7 cellular contexts compared by ENCODE assay signal in genomic region chr11:123742334-123742733, GRCh38. TPM values are rescaled to one million over a fixed set of nuclear protein-coding genes. Genes with fewer than 3 reads are reported as not detected.
DNase-seq lines count a peak whose midpoint lies in the region; ATAC-seq and TF ChIP-seq lines count a peak whose summit lies in the region.

No MANE protein-coding gene starts in this region.

- H3K27ac Mint-ChIP-seq in WTC11, result peak overlapping the region; percentile 95
- H3K27ac Mint-ChIP-seq in stimulated activated naive B cell treated with anti-CD40 and anti-IgM and Interleukin-4, amounts not matched to agents 10 μg/mL and 1 μg/mL and 100 μg/mL, for 72 hours, result peak overlapping the region; percentile 28

- peaks cover 28% of the 10 kb centered on the region for H3K36me3 ChIP-seq in HUES48 (ENCODE audit: control insufficient read depth, insufficient read depth, low read length)

- H3K27me3 ChIP-seq in HUES48 (ENCODE audit: control insufficient read depth, insufficient read depth, low read length), result no peaks in the 10 kb centered on the region

- H3K4me1 ChIP-seq in HUES48 (ENCODE audit: control insufficient read depth, insufficient read depth, low read length), result peaks cover 47% of the 10 kb centered on the region

- peaks cover 58% of the 10 kb centered on the region for H3K4me1 Mint-ChIP-seq in WTC11
- peaks cover 17 to 34% of the 10 kb centered on the region in 2 donors for H3K4me1 Mint-ChIP-seq in stimulated activated naive B cell treated with anti-CD40 and anti-IgM and Interleukin-4, amounts not matched to agents 10 μg/mL and 1 μg/mL and 100 μg/mL, for 72 hours

- DNase-seq in WTC11 (ENCODE audit: low spot score) (no peak), iPS DF 4.7 (ENCODE audit: extremely low read depth, low spot score) (peak; percentile 60), Kasumi-1 (lab: John Stamatoyannopoulos, UW) (no peak), UCSD-AML1 (lab: John Stamatoyannopoulos, UW; ENCODE audit: unreplicated experiment) (no peak)
- no peak for DNase-seq in stimulated activated naive B cell treated with anti-CD40 and anti-IgM and Interleukin-4, amounts not matched to agents 10 μg/mL and 1 μg/mL and 100 μg/mL, for 72 hours

- H3K27ac ChIP-seq in HUES48 (ENCODE audit: low read depth, low read length), result peak overlapping the region; percentile 98

- peak overlapping the region; percentile 79 for H3K9ac ChIP-seq in HUES48 (ENCODE audit: low read depth, low read length)

- peaks cover 33% of the 10 kb centered on the region for H3K36me3 Mint-ChIP-seq in WTC11
- H3K36me3 Mint-ChIP-seq in stimulated activated naive B cell treated with anti-CD40 and anti-IgM and Interleukin-4, amounts not matched to agents 10 μg/mL and 1 μg/mL and 100 μg/mL, for 72 hours, result peaks cover 5 to 11% of the 10 kb centered on the region in 2 donors

- peaks cover 20% of the 10 kb centered on the region for H3K9me3 Mint-ChIP-seq in WTC11
- H3K9me3 Mint-ChIP-seq in stimulated activated naive B cell treated with anti-CD40 and anti-IgM and Interleukin-4, amounts not matched to agents 10 μg/mL and 1 μg/mL and 100 μg/mL, for 72 hours, result no peaks in the 10 kb centered on the region

- CTCF ChIA-PET in WTC11 (lab: Charles Lee), result interaction anchor here (0.7 kb wide), 2 partner anchors 324 to 1540 kb away, joined by 3 read pairs; no protein-coding TSS in a partner anchor

- peak overlapping the region; percentile 76 for H3K4me3 ChIP-seq in HUES48 (ENCODE audit: low read depth, low read length)

- ATAC-seq in WTC11 (peak; percentile 38), HG02623 (IDR thresholded peaks at IDR 0.05; ENCODE audit: unreplicated experiment) (no peak)
- no peak for ATAC-seq in stimulated activated naive B cell treated with anti-CD40 and anti-IgM and Interleukin-4, amounts not matched to agents 10 μg/mL and 1 μg/mL and 100 μg/mL, for 72 hours (replicated peaks)

- H3K27me3 Mint-ChIP-seq in WTC11 (ENCODE audit: low read depth), result no peaks in the 10 kb centered on the region; the same call in 1 of the 2 replicates
- peaks cover 12 to 24% of the 10 kb centered on the region in 2 donors for H3K27me3 Mint-ChIP-seq in stimulated activated naive B cell treated with anti-CD40 and anti-IgM and Interleukin-4, amounts not matched to agents 10 μg/mL and 1 μg/mL and 100 μg/mL, for 72 hours

- peaks cover 18% of the 10 kb centered on the region for H3K9me3 ChIP-seq in HUES48 (ENCODE audit: control insufficient read depth, insufficient read depth, low read length)

- POLR2A ChIA-PET in WTC11 (lab: Charles Lee), result interaction anchor here (1.0 kb wide), 1 partner anchor 33 kb away, joined by 5 read pairs; no protein-coding TSS in a partner anchor

- H3K4me3 Mint-ChIP-seq in WTC11, result peak overlapping the region; percentile 79
- H3K4me3 Mint-ChIP-seq in stimulated activated naive B cell treated with anti-CD40 and anti-IgM and Interleukin-4, amounts not matched to agents 10 μg/mL and 1 μg/mL and 100 μg/mL, for 72 hours, result peak overlapping the region; percentile 90 to 98

- no peak for TF ChIP-seq CTCF in WTC11 (IDR thresholded peaks at IDR 0.05)

TF ChIP-seq in WTC11, 78 proteins besides CTCF, POLR2A, EP300 and RAD21 (continues in another document):
- TF ChIP-seq SP1 (CRISPR knock-in tag; conservative IDR thresholded peaks at IDR 0.05) (peak; percentile 32; the same call in 1 of the 2 replicates), ESRRA (CRISPR knock-in tag; IDR thresholded peaks at IDR 0.05; ENCODE audit: borderline replicate concordance) (no peak), ETV6 (CRISPR knock-in tag; IDR thresholded peaks at IDR 0.05) (peak; percentile 76), FOXK1 (CRISPR knock-in tag; IDR thresholded peaks at IDR 0.05) (peak; percentile 76), IRF1 (CRISPR knock-in tag; IDR thresholded peaks at IDR 0.05) (no peak), ERG (CRISPR knock-in tag; IDR thresholded peaks at IDR 0.05) (no peak), ZNF219 (CRISPR knock-in tag; IDR thresholded peaks at IDR 0.05; ENCODE audit: borderline replicate concordance) (no peak), ZNF263 (CRISPR knock-in tag; IDR thresholded peaks at IDR 0.05; ENCODE audit: low read depth) (no peak), ZNF416 (CRISPR knock-in tag; IDR thresholded peaks at IDR 0.05) (no peak), CREM (CRISPR knock-in tag; IDR thresholded peaks at IDR 0.05) (no peak), ZBTB21 (CRISPR knock-in tag; IDR thresholded peaks at IDR 0.05; ENCODE audit: borderline replicate concordance) (no peak), ELF4 (CRISPR knock-in tag; IDR thresholded peaks at IDR 0.05; ENCODE audit: low read depth) (no peak), TEAD1 (CRISPR knock-in tag; IDR thresholded peaks at IDR 0.05) (peak; percentile 82; the same call in 1 of the 2 replicates), HMGA2 (CRISPR knock-in tag; IDR thresholded peaks at IDR 0.05) (no peak), NR2C2 (CRISPR knock-in tag; IDR thresholded peaks at IDR 0.05) (no peak), E2F5 (CRISPR knock-in tag; IDR thresholded peaks at IDR 0.05) (no peak), FOXP1 (CRISPR knock-in tag; IDR thresholded peaks at IDR 0.05; ENCODE audit: borderline replicate concordance) (peak; percentile 19; the same call in 1 of the 2 replicates), JAZF1 (CRISPR knock-in tag; IDR thresholded peaks at IDR 0.05) (no peak), FOXP4 (CRISPR knock-in tag; IDR thresholded peaks at IDR 0.05) (peak; percentile 74; the same call in 1 of the 2 replicates), PRRX2 (CRISPR knock-in tag; IDR thresholded peaks at IDR 0.05) (no peak), FOXJ3 (CRISPR knock-in tag; IDR thresholded peaks at IDR 0.05; ENCODE audit: borderline replicate concordance) (no peak)

RNA-seq across cellular contexts. Expression of gene ZNF202, which starts 0.9 kb away (rescaled TPM):
- total RNA-seq in WTC11 (2021), result 29.9 to 33.3 TPM (median 32.4 TPM) in 3 replicates

RNA-seq across cellular contexts. Expression of gene OR6X1, which starts 12.0 kb away (rescaled TPM):
- not detected in 3 replicates for total RNA-seq in WTC11 (2021)
